ENCODE assay signal across 3 cellular contexts in the genomic region with DNA sequence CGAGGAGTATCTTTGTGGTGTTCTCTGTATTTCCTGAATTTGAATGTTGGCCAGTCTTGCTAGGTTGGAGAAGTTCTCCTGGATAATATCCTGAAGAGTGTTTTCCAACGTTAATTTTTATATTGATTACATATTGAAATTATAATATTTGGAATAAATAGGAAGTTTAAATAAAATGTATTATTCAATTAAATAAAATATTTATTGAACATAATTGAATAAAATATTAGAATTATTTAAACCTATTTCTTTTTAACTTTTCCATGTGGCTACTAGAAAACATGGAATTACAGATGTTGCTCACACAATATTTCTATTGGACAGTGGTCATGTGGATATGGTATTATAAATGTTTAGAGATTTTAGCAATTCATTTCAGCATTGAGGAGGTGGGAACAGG.
"Had no signal": no experiment of that assay in that cellular context is flagged by ENCODE, and none has a peak within 500 bp of the region (broad histone marks: within the 10 kb centered on the region; RNA-seq: fewer than 3 reads in every experiment).

No MANE protein-coding gene starts in this region.

- DNase-seq: GDM1, GF-D8 had no signal

- ATAC-seq: GM12878 had no signal
